Comparison of ENCODE assay signal across 1 cellular context in the genomic region with DNA sequence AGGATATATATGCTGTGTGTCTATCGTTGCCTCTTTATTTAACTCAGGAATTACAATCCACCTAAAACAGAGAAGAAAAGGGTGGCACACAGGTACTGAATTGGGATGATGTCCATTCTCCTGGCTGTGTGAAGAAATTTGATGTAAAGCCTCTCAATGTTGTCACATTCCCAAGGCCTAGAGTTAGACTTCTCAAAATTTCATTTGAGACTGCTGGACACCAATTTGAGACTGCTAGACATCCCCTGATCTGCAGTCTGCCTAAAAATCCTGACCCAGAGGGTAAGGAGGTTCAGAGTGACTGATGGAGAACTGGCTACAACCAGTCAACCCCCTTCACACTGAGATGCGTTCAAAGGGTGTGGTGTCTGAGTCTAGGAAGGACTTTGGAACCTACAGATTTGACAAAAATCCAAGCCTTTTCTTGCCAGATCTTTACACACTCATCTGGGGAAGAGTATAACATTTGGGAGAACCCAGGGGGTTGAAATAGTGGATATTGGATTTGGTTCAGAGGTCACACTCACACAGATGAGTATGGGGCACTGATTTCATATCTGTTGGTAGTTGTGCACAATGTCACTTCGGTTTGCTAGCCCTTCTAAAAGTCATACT.
TF ChIP-seq lines count a peak whose summit lies in the region.

No MANE protein-coding gene starts in this region.

TF ChIP-seq in K562, 482 proteins besides CTCF, POLR2A, EP300 and RAD21:
- TF ChIP-seq ZNF311 (CRISPR knock-in tag; IDR thresholded peaks at IDR 0.05): no peak
- no peak for TF ChIP-seq RCOR1 (IDR thresholded peaks at IDR 0.05; ENCODE audit: borderline replicate concordance in 1 of 2, low read depth in 2 of 2, low read length in 2 of 2)
- no peak for TF ChIP-seq ZNF184 (CRISPR knock-in tag; IDR thresholded peaks at IDR 0.05)
- TF ChIP-seq ZNF707 (CRISPR knock-in tag; conservative IDR thresholded peaks at IDR 0.05): no peak
TF ChIP-seq in K562: peak in this region for 0.
